Comparison of ENCODE assay signal across 13 cellular contexts in the genomic region with DNA sequence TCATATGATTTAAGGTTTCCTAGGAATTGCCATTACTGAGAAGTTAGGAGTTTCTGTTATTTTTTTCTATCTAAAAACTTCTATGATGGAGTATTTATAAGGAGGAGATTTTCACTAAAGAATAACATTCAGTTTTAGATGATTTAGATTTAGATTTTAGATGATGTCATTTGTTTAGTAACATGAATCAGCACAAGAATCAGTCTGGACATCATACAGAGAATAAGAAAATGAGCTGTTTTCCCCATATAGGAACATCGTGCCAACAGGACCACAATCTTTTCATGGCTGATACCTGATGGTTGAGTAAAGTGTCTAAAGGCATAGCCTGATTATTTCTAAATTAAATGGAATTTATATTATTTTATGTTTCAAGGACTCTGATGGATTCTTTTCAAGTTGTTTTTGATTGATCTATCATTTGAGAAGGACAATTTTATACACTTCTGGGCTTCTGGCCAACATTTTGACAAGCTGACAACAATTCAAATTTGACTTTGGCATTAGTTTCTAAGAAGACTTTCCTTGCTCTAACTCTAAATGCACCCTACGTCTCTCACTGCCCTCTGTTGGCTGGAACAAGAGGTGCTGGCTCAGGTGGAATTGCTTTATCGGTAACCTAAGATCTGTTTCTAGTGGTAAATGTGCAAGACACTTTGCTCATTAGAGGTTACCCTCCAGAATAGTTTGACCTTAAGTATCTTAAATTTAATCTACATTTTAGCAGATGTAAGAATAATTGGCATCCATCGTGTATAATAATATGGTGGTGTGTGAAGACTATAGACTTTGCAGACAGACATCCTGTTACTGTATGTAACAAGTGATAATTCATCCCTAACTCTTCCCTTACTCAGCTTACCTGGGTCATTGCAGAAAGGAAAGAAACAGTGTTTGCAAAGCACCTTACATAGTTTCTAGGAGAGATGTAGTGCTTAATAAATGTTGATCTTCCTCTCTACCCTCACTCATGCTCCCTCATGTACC. TPM values are rescaled to one million over a fixed set of nuclear protein-coding genes. Genes with fewer than 3 reads are reported as not detected.
A peak's percentile ranks its signal among the peaks of the same experiment; 100 is the strongest.
DNase-seq lines count a peak whose midpoint lies in the region; ATAC-seq and TF ChIP-seq lines count a peak whose summit lies in the region.
"Had no signal": no experiment of that assay in that cellular context is flagged by ENCODE, and none has a peak within 500 bp of the region (broad histone marks: within the 10 kb centered on the region; RNA-seq: fewer than 3 reads in every experiment).

No MANE protein-coding gene starts in this region.

- intact Hi-C loops in HCT116 (cut with micrococcal nuclease): no loop called here

- TF ChIP-seq CTCF in BE2C (IDR thresholded peaks at IDR 0.05; ENCODE audit: low read depth, low read length): peak; percentile 42
- TF ChIP-seq CTCF in HCT116 (IDR thresholded peaks at IDR 0.05 in 2 of 3, conservative IDR thresholded peaks at IDR 0.05 in 1 of 3; ENCODE audit: borderline replicate concordance in 1 of 3, insufficient read depth in 1 of 3, low read depth in 2 of 3, low read length in 2 of 3): peak in 2 of 3 experiments; percentile 37 to 40; a peak in 4 of 6 replicates

- BruUV-seq in HCT116 (replicated peaks; lab: Mats Ljungman, UMichigan): no TSS peak

- POLR2A ChIA-PET in HCT116 (lab: Charles Lee): no interaction called here

- no peaks in the 10 kb centered on the region for H3K79me2 ChIP-seq in HCT116 (ENCODE audit: insufficient read depth, low read length)

- no peaks in the 10 kb centered on the region for H3K36me3 ChIP-seq in BE2C
- H3K36me3 ChIP-seq in HCT116 (ENCODE audit: control insufficient read depth in 1 of 2, insufficient read depth in 2 of 2, low read length in 2 of 2): no peaks in the 10 kb centered on the region

- H3K4me3 ChIP-seq in BE2C (ENCODE audit: low read depth, low read length) (no peak overlapping the region), HCT116 (replicated peaks in 1 of 2; ENCODE audit: low read depth in 1 of 2, low read length in 2 of 2) (no peak overlapping the region)

- H3K27ac ChIP-seq in HCT116 (ENCODE audit: low read depth, low read length): no peak overlapping the region

- H3K27me3 ChIP-seq in BE2C (no peaks in the 10 kb centered on the region), HCT116 (ENCODE audit: insufficient read depth, low read length) (no peaks in the 10 kb centered on the region)

- TF ChIP-seq RAD21 in HCT116 (IDR thresholded peaks at IDR 0.05; ENCODE audit: low read depth): peak; percentile 25; the same call in 1 of the 2 replicates

- no peaks in the 10 kb centered on the region for H4K20me1 ChIP-seq in HCT116 (ENCODE audit: insufficient read depth)

- H3K4me1 ChIP-seq in BE2C (no peaks in the 10 kb centered on the region), HCT116 (ENCODE audit: control insufficient read depth in 1 of 2, insufficient read depth in 2 of 2, low read length in 2 of 2) (no peaks in the 10 kb centered on the region)

- ATAC-seq in HCT116: no peak
- 0 out of 3 replicates have a peak, but pooled peaks have one; percentile 35 for ATAC-seq in SK-N-SH treated with all-trans-retinoic acid at 6 μM for 48 hours
- ATAC-seq in GM18873 (IDR thresholded peaks at IDR 0.05; ENCODE audit: low FRiP score, unreplicated experiment): no peak
- ATAC-seq in HG03039 (IDR thresholded peaks at IDR 0.05; ENCODE audit: unreplicated experiment): no peak
- ATAC-seq in GM21526 (IDR thresholded peaks at IDR 0.05; ENCODE audit: low FRiP score, unreplicated experiment): no peak

- no peak for TF ChIP-seq POLR2A in HCT116 (IDR thresholded peaks at IDR 0.05; ENCODE audit: borderline replicate concordance, extremely low read depth, insufficient read depth, insufficient read length)

- DNase-seq in BE2C (no peak), HCT116 (ENCODE audit: low read depth, low spot score) (no peak), iris pigment epithelial cell (ENCODE audit: low read depth) (peak; percentile 18), DMS153 (lab: John Stamatoyannopoulos, UW) (no peak)
- DNase-seq: caudate nucleus, GDM1, hypothalamus, nucleus accumbens, SHP77 had no signal

- H3K9me3 ChIP-seq in BE2C (no peaks in the 10 kb centered on the region), HCT116 (ENCODE audit: control insufficient read depth in 1 of 2, insufficient read depth in 1 of 2, low read depth in 1 of 2, low read length in 2 of 2) (peaks cover 12% of the 10 kb centered on the region in 2 experiments; a peak in 2 of 4 replicates)

- H2AFZ ChIP-seq in HCT116 (ENCODE audit: low read depth, low read length, poor library complexity, severe bottlenecking): no peak overlapping the region

- no peak overlapping the region for H3K9ac ChIP-seq in HCT116 (ENCODE audit: low read length)

- H3K9me2 ChIP-seq in HCT116 (ENCODE audit: insufficient read depth): no peaks in the 10 kb centered on the region

- no peak overlapping the region for H3K4me2 ChIP-seq in HCT116 (ENCODE audit: low read length)

- CTCF ChIA-PET in HCT116 (lab: Charles Lee): no interaction called here

- RAD21 ChIA-PET in HCT116 (lab: Charles Lee; ENCODE audit: low non-redundant PET in 1 of 2, low total read pairs in 2 of 2, uncharacterized antibody in 2 of 2, unreplicated experiment in 2 of 2): no interaction called here

TF ChIP-seq in HCT116, 20 proteins besides CTCF, POLR2A, EP300 and RAD21 (continues in another document):
- TF ChIP-seq TCF7L2 (IDR thresholded peaks at IDR 0.05; ENCODE audit: borderline replicate concordance, extremely low read depth, insufficient read depth, insufficient read length) (no peak), ZFX (IDR thresholded peaks at IDR 0.05) (no peak), SIN3A (IDR thresholded peaks at IDR 0.05; ENCODE audit: low read depth) (no peak), SRF (IDR thresholded peaks at IDR 0.05; ENCODE audit: low read depth) (no peak), JUND (IDR thresholded peaks at IDR 0.05) (no peak), EGR1 (IDR thresholded peaks at IDR 0.05; ENCODE audit: low read depth) (no peak), EZH2 (IDR thresholded peaks at IDR 0.05) (no peak), ZNF274 (IDR thresholded peaks at IDR 0.05; ENCODE audit: low read depth, low read length) (no peak), CBX3 (IDR thresholded peaks at IDR 0.05; ENCODE audit: low read depth) (no peak)
- TF ChIP-seq, protein P1, sequence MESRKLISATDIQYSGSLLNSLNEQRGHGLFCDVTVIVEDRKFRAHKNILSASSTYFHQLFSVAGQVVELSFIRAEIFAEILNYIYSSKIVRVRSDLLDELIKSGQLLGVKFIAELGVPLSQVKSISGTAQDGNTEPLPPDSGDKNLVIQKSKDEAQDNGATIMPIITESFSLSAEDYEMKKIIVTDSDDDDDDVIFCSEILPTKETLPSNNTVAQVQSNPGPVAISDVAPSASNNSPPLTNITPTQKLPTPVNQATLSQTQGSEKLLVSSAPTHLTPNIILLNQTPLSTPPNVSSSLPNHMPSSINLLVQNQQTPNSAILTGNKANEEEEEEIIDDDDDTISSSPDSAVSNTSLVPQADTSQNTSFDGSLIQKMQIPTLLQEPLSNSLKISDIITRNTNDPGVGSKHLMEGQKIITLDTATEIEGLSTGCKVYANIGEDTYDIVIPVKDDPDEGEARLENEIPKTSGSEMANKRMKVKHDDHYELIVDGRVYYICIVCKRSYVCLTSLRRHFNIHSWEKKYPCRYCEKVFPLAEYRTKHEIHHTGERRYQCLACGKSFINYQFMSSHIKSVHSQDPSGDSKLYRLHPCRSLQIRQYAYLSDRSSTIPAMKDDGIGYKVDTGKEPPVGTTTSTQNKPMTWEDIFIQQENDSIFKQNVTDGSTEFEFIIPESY (IDR thresholded peaks at IDR 0.05; ENCODE audit: extremely low read depth, insufficient replicate concordance, low read length): no peak
- TF ChIP-seq, protein P2, sequence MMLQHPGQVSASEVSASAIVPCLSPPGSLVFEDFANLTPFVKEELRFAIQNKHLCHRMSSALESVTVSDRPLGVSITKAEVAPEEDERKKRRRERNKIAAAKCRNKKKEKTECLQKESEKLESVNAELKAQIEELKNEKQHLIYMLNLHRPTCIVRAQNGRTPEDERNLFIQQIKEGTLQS (IDR thresholded peaks at IDR 0.05): no peak

TF ChIP-seq in SK-N-SH treated with all-trans-retinoic acid at 6 μM for 48 hours, 23 proteins besides CTCF, POLR2A, EP300 and RAD21:
- TF ChIP-seq CSDC2 (CRISPR knock-in tag; IDR thresholded peaks at IDR 0.05) (no peak), PPARA (CRISPR knock-in tag; IDR thresholded peaks at IDR 0.05; ENCODE audit: borderline replicate concordance) (no peak), ZNF8 (CRISPR knock-in tag; IDR thresholded peaks at IDR 0.05) (no peak), OSR1 (CRISPR knock-in tag; IDR thresholded peaks at IDR 0.05) (no peak)
- TF ChIP-seq, protein P3, sequence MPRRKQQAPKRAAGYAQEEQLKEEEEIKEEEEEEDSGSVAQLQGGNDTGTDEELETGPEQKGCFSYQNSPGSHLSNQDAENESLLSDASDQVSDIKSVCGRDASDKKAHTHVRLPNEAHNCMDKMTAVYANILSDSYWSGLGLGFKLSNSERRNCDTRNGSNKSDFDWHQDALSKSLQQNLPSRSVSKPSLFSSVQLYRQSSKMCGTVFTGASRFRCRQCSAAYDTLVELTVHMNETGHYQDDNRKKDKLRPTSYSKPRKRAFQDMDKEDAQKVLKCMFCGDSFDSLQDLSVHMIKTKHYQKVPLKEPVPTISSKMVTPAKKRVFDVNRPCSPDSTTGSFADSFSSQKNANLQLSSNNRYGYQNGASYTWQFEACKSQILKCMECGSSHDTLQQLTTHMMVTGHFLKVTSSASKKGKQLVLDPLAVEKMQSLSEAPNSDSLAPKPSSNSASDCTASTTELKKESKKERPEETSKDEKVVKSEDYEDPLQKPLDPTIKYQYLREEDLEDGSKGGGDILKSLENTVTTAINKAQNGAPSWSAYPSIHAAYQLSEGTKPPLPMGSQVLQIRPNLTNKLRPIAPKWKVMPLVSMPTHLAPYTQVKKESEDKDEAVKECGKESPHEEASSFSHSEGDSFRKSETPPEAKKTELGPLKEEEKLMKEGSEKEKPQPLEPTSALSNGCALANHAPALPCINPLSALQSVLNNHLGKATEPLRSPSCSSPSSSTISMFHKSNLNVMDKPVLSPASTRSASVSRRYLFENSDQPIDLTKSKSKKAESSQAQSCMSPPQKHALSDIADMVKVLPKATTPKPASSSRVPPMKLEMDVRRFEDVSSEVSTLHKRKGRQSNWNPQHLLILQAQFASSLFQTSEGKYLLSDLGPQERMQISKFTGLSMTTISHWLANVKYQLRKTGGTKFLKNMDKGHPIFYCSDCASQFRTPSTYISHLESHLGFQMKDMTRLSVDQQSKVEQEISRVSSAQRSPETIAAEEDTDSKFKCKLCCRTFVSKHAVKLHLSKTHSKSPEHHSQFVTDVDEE (CRISPR knock-in tag; IDR thresholded peaks at IDR 0.05): no peak
TF ChIP-seq in SK-N-SH treated with all-trans-retinoic acid at 6 μM for 48 hours: peak in this region for 0.

RNA-seq across cellular contexts. Expression of a gene that starts 42.8 kb away (rescaled TPM):
- 164 TPM for polyA plus RNA-seq in BE2C (2012; ENCODE audit: insufficient read depth, insufficient read length, low read depth)
- total RNA-seq in HCT116 (2021; ENCODE audit: unreplicated experiment): 88.4 TPM
- polyA plus RNA-seq in HCT116 (2012): 36.5 and 53.4 TPM in 2 replicates
